ENCODE assay signal across 25 cellular contexts in the genomic region with DNA sequence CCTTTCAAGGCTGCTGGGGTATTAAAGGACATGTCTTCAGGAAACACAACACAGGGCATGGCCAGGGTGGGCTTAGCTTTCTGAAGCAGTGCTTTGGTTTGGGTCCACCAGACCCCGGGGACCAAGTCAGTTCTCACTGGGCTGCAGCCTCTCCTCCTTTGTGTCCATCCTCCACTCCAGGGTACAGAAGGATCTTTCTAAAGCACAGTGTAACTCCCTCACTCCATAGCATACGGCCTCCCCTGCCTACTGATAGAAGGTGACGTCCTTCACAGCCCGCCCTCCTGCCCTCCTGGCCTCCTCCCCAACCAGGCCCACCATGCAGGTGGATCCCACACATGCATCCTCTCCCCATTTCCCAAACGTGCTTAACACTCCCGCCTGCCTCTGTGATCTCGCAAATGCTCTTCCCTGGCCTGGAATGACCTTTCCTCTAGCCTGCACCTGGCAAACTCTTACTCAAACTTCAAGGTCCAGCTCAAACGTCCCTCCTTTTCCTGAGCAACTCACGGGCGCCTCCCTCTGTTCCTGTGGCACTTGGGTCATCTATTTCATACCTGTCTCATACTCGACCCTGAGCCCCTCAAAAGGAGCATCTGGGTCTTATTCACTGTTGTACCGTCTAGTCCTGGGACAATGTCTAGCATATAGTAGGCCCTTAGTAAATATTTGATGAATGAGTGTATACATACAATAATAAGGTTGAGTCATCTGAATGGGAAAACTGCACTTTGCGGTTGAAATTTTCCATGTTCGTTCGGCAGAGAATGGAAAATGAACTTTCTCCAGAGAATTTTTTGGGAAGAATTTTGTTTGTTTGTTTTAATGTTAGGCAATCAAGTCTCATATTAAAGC.
DNase-seq lines count a peak whose midpoint lies in the region; ATAC-seq, FAIRE-seq and TF ChIP-seq lines count a peak whose summit lies in the region.
"Had no signal": no experiment of that assay in that cellular context is flagged by ENCODE, and none has a peak within 500 bp of the region (broad histone marks: within the 10 kb centered on the region; RNA-seq: fewer than 3 reads in every experiment).

No MANE protein-coding gene starts in this region.

- H3K4me1 Mint-ChIP-seq in WTC11 = peaks cover 18% of the 10 kb centered on the region
- H3K4me1 Mint-ChIP-seq: activated CD4-positive, alpha-beta T cell treated with anti-CD3 and anti-CD28 coated beads, Interleukin-2, amount 10 ng/mL, durations not matched to agents 24 days and 14 days had no signal

- no peak overlapping the region for H2AFZ ChIP-seq in SK-N-SH (ENCODE audit: low read depth)

- peak overlapping the region in 1 of 2 experiments; percentile 93; a peak in 2 of 4 replicates for H3K27ac ChIP-seq in SK-N-SH (ENCODE audit: low read depth in 2 of 2, low read length in 1 of 2)
- H3K27ac ChIP-seq in Peyer's patch = no peak overlapping the region
- H3K27ac ChIP-seq: ovary, SK-N-MC, skin epidermis, thoracic aorta, WERI-Rb-1 had no signal

- no peak for TF ChIP-seq EP300 in SK-N-SH (IDR thresholded peaks at IDR 0.05; ENCODE audit: borderline replicate concordance in 1 of 2, low read depth in 1 of 2, low read length in 1 of 2)

- no peak overlapping the region for H3K4me3 ChIP-seq in AG09309 (ENCODE audit: control insufficient read depth, low read depth, low read length)
- no peak overlapping the region for H3K4me3 ChIP-seq in SK-N-SH (ENCODE audit: low read depth in 2 of 2, low read length in 1 of 2)
- H3K4me3 ChIP-seq in Peyer's patch = no peak overlapping the region
- H3K4me3 ChIP-seq: ovary, SK-N-MC, skin epidermis, thoracic aorta had no signal

- peaks cover 14% of the 10 kb centered on the region for H3K9me3 Mint-ChIP-seq in WTC11
- H3K9me3 Mint-ChIP-seq: activated CD4-positive, alpha-beta T cell treated with anti-CD3 and anti-CD28 coated beads, Interleukin-2, amount 10 ng/mL, durations not matched to agents 24 days and 14 days had no signal

- peaks cover 6% of the 10 kb centered on the region for H3F3A ChIP-seq in SK-N-SH (replicated peaks; ENCODE audit: insufficient read depth)

- no peaks in the 10 kb centered on the region for H3K79me2 ChIP-seq in SK-N-SH (ENCODE audit: insufficient read depth)

- CTCF ChIA-PET in SK-N-SH (lab: Yijun Ruan, JAX) = no interaction called here
- CTCF ChIA-PET in WTC11 (lab: Charles Lee) = interaction anchor here (0.6 to 1.1 kb wide), 3 partner anchors 28 to 217 kb away, joined by 3 to 4 read pairs (median 3); no protein-coding TSS in a partner anchor

- H3K36me3 Mint-ChIP-seq in WTC11 = peaks cover 3% of the 10 kb centered on the region

- POLR2A ChIA-PET in SK-N-SH (lab: Yijun Ruan, JAX) = no interaction called here
- POLR2A ChIA-PET in WTC11 (lab: Charles Lee) = no interaction called here

- H3K4me2 ChIP-seq in SK-N-SH = no peak overlapping the region

- ATAC-seq in WTC11 = no peak

- no peaks in the 10 kb centered on the region for H3K27me3 ChIP-seq in SK-N-SH (ENCODE audit: insufficient read depth)
- no peaks in the 10 kb centered on the region for H3K27me3 ChIP-seq in Peyer's patch
- H3K27me3 ChIP-seq: ovary had no signal

- TF ChIP-seq CTCF in AG09309 (IDR thresholded peaks at IDR 0.05; ENCODE audit: control insufficient read depth, insufficient read depth, low read depth, low read length, missing control alignments) (no peak), SK-N-SH (IDR thresholded peaks at IDR 0.05) (no peak), Peyer's patch (IDR thresholded peaks at IDR 0.05) (no peak), WTC11 (IDR thresholded peaks at IDR 0.05) (no peak)

- no peaks in the 10 kb centered on the region for H3K4me1 ChIP-seq in SK-N-SH (ENCODE audit: control insufficient read depth in 1 of 2, insufficient read depth in 2 of 2, low read depth in 1 of 2, low read length in 1 of 2)
- no peaks in the 10 kb centered on the region for H3K4me1 ChIP-seq in Peyer's patch

- DNase-seq in AG09309 (ENCODE audit: low read depth) (peak; percentile 14), H54 (ENCODE audit: insufficient read length, low spot score) (peak; percentile 43), SK-N-SH (no peak), fibroblast of peridontal ligament (ENCODE audit: extremely low read depth) (peak; percentile 7), Peyer's patch (no peak), AML-193 (lab: John Stamatoyannopoulos, UW) (no peak), KG1 (lab: John Stamatoyannopoulos, UW) (no peak), WTC11 (ENCODE audit: low spot score) (no peak)
- DNase-seq: activated CD4-positive, alpha-beta T cell treated with anti-CD3 and anti-CD28 coated beads, Interleukin-2, amount 10 ng/mL, durations not matched to agents 24 days and 14 days; activated gamma-delta T cell treated with Interleukin-2 at 50 U/mL for 16 hours; activated T-cell treated with anti-CD3 and anti-CD28 coated beads, Interleukin-2, amount 50 U/mL, for 24 hours; DMS79 treated with DMSO at 0.1 percent for 48 hours; effector CD8-positive, alpha-beta T cell; kidney; NCI-H1105; NCI-H2029 treated with DMSO at 0.1 percent for 48 hours; NCI-H2227 treated with DMSO at 0.1 percent for 48 hours; NCI-H69; ovary had no signal

- TF ChIP-seq RAD21 in SK-N-SH (IDR thresholded peaks at IDR 0.05; ENCODE audit: low read length) = no peak

- H3K36me3 ChIP-seq in SK-N-SH (replicated peaks in 1 of 2; ENCODE audit: control insufficient read depth in 1 of 2, insufficient read depth in 2 of 2, low read length in 1 of 2) = no peaks in the 10 kb centered on the region
- no peaks in the 10 kb centered on the region for H3K36me3 ChIP-seq in Peyer's patch
- H3K36me3 ChIP-seq: ovary, thoracic aorta, WERI-Rb-1 had no signal

- H3K9me2 ChIP-seq in SK-N-SH = no peaks in the 10 kb centered on the region

- no peak overlapping the region for H3K4me3 Mint-ChIP-seq in WTC11
- H3K4me3 Mint-ChIP-seq: activated CD4-positive, alpha-beta T cell treated with anti-CD3 and anti-CD28 coated beads, Interleukin-2, amount 10 ng/mL, durations not matched to agents 24 days and 14 days; activated T-cell treated with anti-CD3 and anti-CD28 coated beads, Interleukin-2, amount 50 U/mL, for 24 hours; natural killer cell treated with Interleukin-12 subunit alpha and Interleukin-12 subunit beta and Interleukin-15 and Interleukin-18, amount 100 ng/mL, for 72 hours; stimulated activated naive CD8-positive, alpha-beta T cell treated with anti-CD3 and anti-CD28 coated beads, Interleukin-15, Interleukin-2, amounts not matched to agents 100 ng/mL and 50 ng/mL, for 24 hours had no signal

- no peak for FAIRE-seq in H54 (lab: Jason Lieb, UNC)
- FAIRE-seq: kidney had no signal

- no peaks in the 10 kb centered on the region; the same call in 1 of the 2 replicates for H3K27me3 Mint-ChIP-seq in WTC11 (ENCODE audit: low read depth)

- TF ChIP-seq POLR2A in H54 (IDR thresholded peaks at IDR 0.05; ENCODE audit: low read depth, low read length) (no peak), Peyer's patch (IDR thresholded peaks at IDR 0.05) (no peak)

- H4K20me1 ChIP-seq in SK-N-SH (ENCODE audit: insufficient read depth) = no peaks in the 10 kb centered on the region

- H3K9ac ChIP-seq in SK-N-SH = peak overlapping the region; percentile 39; the same call in 1 of the 2 replicates

- no peaks in the 10 kb centered on the region for H3K9me3 ChIP-seq in SK-N-SH
- H3K9me3 ChIP-seq in Peyer's patch = no peaks in the 10 kb centered on the region
- H3K9me3 ChIP-seq: ovary had no signal

- no peak overlapping the region for H3K27ac Mint-ChIP-seq in WTC11
- H3K27ac Mint-ChIP-seq: activated CD4-positive, alpha-beta T cell treated with anti-CD3 and anti-CD28 coated beads, Interleukin-2, amount 10 ng/mL, durations not matched to agents 24 days and 14 days; activated T-cell treated with anti-CD3 and anti-CD28 coated beads, Interleukin-2, amount 50 U/mL, for 24 hours; natural killer cell treated with Interleukin-12 subunit alpha and Interleukin-12 subunit beta and Interleukin-15 and Interleukin-18, amount 100 ng/mL, for 72 hours; stimulated activated naive CD8-positive, alpha-beta T cell treated with anti-CD3 and anti-CD28 coated beads, Interleukin-15, Interleukin-2, amounts not matched to agents 100 ng/mL and 50 ng/mL, for 24 hours had no signal

- WGBS in SK-N-SH (ENCODE audit: low lambda C conversion rate) = 53% methylated on average over 12 of the region's 15 CpGs

TF ChIP-seq in SK-N-SH, 30 proteins besides CTCF, POLR2A, EP300 and RAD21 (continues in another document):
- peak; percentile 52; the same call in 1 of the 2 replicates for TF ChIP-seq FOSL2 (IDR thresholded peaks at IDR 0.05; ENCODE audit: borderline replicate concordance, low read depth)
- peak; percentile 30; the same call in 1 of the 2 replicates for TF ChIP-seq TCF12 (IDR thresholded peaks at IDR 0.05)
- no peak for TF ChIP-seq TAF1 (IDR thresholded peaks at IDR 0.05; ENCODE audit: borderline replicate concordance, low read depth, low read length)
- no peak for TF ChIP-seq RFX5 (IDR thresholded peaks at IDR 0.05; ENCODE audit: low read length)
- TF ChIP-seq POLR2AphosphoS5 (IDR thresholded peaks at IDR 0.05; ENCODE audit: low read depth, low read length) = no peak

TF ChIP-seq in WTC11, 78 proteins besides CTCF, POLR2A, EP300 and RAD21:
- TF ChIP-seq, protein P1, sequence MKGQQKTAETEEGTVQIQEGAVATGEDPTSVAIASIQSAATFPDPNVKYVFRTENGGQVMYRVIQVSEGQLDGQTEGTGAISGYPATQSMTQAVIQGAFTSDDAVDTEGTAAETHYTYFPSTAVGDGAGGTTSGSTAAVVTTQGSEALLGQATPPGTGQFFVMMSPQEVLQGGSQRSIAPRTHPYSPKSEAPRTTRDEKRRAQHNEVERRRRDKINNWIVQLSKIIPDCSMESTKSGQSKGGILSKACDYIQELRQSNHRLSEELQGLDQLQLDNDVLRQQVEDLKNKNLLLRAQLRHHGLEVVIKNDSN (CRISPR knock-in tag; IDR thresholded peaks at IDR 0.05) = no peak
- no peak for TF ChIP-seq FOXP1 (CRISPR knock-in tag; IDR thresholded peaks at IDR 0.05; ENCODE audit: borderline replicate concordance)
- no peak for TF ChIP-seq NR3C1 (CRISPR knock-in tag; conservative IDR thresholded peaks at IDR 0.05; ENCODE audit: low read depth)
- TF ChIP-seq, protein P2, sequence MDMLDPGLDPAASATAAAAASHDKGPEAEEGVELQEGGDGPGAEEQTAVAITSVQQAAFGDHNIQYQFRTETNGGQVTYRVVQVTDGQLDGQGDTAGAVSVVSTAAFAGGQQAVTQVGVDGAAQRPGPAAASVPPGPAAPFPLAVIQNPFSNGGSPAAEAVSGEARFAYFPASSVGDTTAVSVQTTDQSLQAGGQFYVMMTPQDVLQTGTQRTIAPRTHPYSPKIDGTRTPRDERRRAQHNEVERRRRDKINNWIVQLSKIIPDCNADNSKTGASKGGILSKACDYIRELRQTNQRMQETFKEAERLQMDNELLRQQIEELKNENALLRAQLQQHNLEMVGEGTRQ (CRISPR knock-in tag; IDR thresholded peaks at IDR 0.05) = no peak
- TF ChIP-seq KAT7 (CRISPR knock-in tag; IDR thresholded peaks at IDR 0.05; ENCODE audit: borderline replicate concordance) = no peak
- no peak for TF ChIP-seq ZNF423 (CRISPR knock-in tag; IDR thresholded peaks at IDR 0.05)
TF ChIP-seq in WTC11: peak in this region for 0.

Comparison
In these comparisons a context has a peak if more than half of its experiments do, and no peak if none do; other contexts are left out.
1. DNase-seq: peak in AG09309 (single experiment), H54 (single experiment) and fibroblast of peridontal ligament (single experiment); none in SK-N-SH (single experiment), Peyer's patch (0 of 3), AML-193 (0 of 2), KG1 (single experiment) and WTC11 (single experiment).